In genomic region chr16:50153648-50154368, GRCh38 we compare ENCODE assay signal across 8 cellular contexts.
DNase-seq lines count a peak whose midpoint lies in the region; ATAC-seq and TF ChIP-seq lines count a peak whose summit lies in the region.

No MANE protein-coding gene starts in this region.

- peak overlapping the region; percentile 73 for H3K27ac Mint-ChIP-seq in activated naive CD8-positive, alpha-beta T cell treated with anti-CD3 and anti-CD28 coated beads, Interleukin-2, amount 50 U/mL, for 24 hours

- peak overlapping the region; percentile 78 for H3K4me3 Mint-ChIP-seq in activated naive CD8-positive, alpha-beta T cell treated with anti-CD3 and anti-CD28 coated beads, Interleukin-2, amount 50 U/mL, for 24 hours

- no peak for DNase-seq in LNCaP clone FGC (ENCODE audit: low read depth)
- DNase-seq in activated naive CD8-positive, alpha-beta T cell treated with anti-CD3 and anti-CD28 coated beads, Interleukin-2, amount 50 U/mL, for 24 hours: peak; percentile 37
- DNase-seq in hypothalamus (lab: John Stamatoyannopoulos, UW): peak in 26 of 51 donors; percentile 22 to 69 (median 47)
- no peak for DNase-seq in skeletal muscle cell (ENCODE audit: low read depth)
- DNase-seq in NCI-H187 treated with DMSO at 0.1 percent for 48 hours (lab: John Stamatoyannopoulos, UW): no peak

- H3K27me3 Mint-ChIP-seq in activated naive CD8-positive, alpha-beta T cell treated with anti-CD3 and anti-CD28 coated beads, Interleukin-2, amount 50 U/mL, for 24 hours: no peaks in the 10 kb centered on the region

- peaks cover 45% of the 10 kb centered on the region for H3K4me1 Mint-ChIP-seq in activated naive CD8-positive, alpha-beta T cell treated with anti-CD3 and anti-CD28 coated beads, Interleukin-2, amount 50 U/mL, for 24 hours

- H3K9me3 Mint-ChIP-seq in activated naive CD8-positive, alpha-beta T cell treated with anti-CD3 and anti-CD28 coated beads, Interleukin-2, amount 50 U/mL, for 24 hours: no peaks in the 10 kb centered on the region

- H3K36me3 Mint-ChIP-seq in activated naive CD8-positive, alpha-beta T cell treated with anti-CD3 and anti-CD28 coated beads, Interleukin-2, amount 50 U/mL, for 24 hours (ENCODE audit: low read depth): peaks cover 5% of the 10 kb centered on the region

- TF ChIP-seq CTCF in LNCaP clone FGC (IDR thresholded peaks at IDR 0.05; ENCODE audit: control insufficient read depth, extremely low read depth, insufficient read depth): no peak

- ATAC-seq in GM21786 (IDR thresholded peaks at IDR 0.05; ENCODE audit: unreplicated experiment) (peak; percentile 3), HG03095 (IDR thresholded peaks at IDR 0.05; ENCODE audit: unreplicated experiment) (no peak)
- no peak for ATAC-seq in activated naive CD8-positive, alpha-beta T cell treated with anti-CD3 and anti-CD28 coated beads, Interleukin-2, amount 50 U/mL, for 24 hours

- H3K4me3 ChIP-seq in GM08714 (ENCODE audit: low read length) (peak overlapping the region; percentile 64), LNCaP clone FGC (ENCODE audit: low read depth, low read length) (peak overlapping the region; percentile 77), skeletal muscle cell (ENCODE audit: low read depth, low read length) (peak overlapping the region; percentile 86)

Comparison
In these comparisons a context has a peak if more than half of its experiments do, and no peak if none do; other contexts are left out.
1. DNase-seq: peak in activated naive CD8-positive, alpha-beta T cell treated with anti-CD3 and anti-CD28 coated beads, Interleukin-2, amount 50 U/mL, for 24 hours (single experiment) and hypothalamus (26 of 51); none in LNCaP clone FGC (single experiment), skeletal muscle cell (single experiment) and NCI-H187 treated with DMSO at 0.1 percent for 48 hours (single experiment).
2. Peak in every context shown above with its lines, with median percentiles within 50 percentile points of each other: H3K4me3 ChIP-seq.